ENCODE assay signal across 14 cellular contexts in the genomic region with DNA sequence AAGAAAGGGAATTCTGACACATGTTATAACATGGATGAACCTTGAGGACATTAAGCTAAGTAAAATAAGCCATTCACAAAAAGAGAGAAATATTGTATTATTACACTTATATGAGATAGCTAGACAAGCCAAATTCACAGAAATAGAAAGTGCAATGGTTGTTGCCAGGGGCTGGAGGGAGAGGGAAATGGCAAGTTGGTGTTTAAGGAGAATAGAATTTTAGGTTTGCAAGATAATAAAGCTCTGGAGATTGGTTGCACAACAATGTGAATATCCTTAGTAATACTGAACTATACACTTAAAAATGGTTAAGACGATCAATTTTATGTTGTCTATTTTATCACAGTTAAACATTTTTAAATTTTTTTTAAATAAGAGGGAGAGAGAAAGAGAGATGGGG.
"Had no signal": no experiment of that assay in that cellular context is flagged by ENCODE, and none has a peak within 500 bp of the region (broad histone marks: within the 10 kb centered on the region; RNA-seq: fewer than 3 reads in every experiment).

No MANE protein-coding gene starts in this region.

- H3K4me3 ChIP-seq: esophagus squamous epithelium, pancreas had no signal

- H3K36me3 ChIP-seq: esophagus squamous epithelium, heart right ventricle, pancreas had no signal

- H3K27ac ChIP-seq: esophagus squamous epithelium, VCaP had no signal

- H3K27me3 ChIP-seq: esophagus squamous epithelium, heart right ventricle, pancreas had no signal

- DNase-seq: activated CD4-positive, alpha-beta memory T cell treated with anti-CD3 and anti-CD28 coated beads, Interleukin-2, amount 10 ng/mL, durations not matched to agents 7 days and 5 days; activated gamma-delta T cell; activated T-cell treated with anti-CD3 and anti-CD28 coated beads, Interleukin-2, amount 50 U/mL, for 48 hours; esophagus squamous epithelium; islet precursor cell; mesendoderm; pancreas; stimulated activated CD4-positive, alpha-beta T cell treated with anti-CD3 and anti-CD28 coated beads, Interleukin-15, amount 100 ng/mL, for 24 hours; stimulated activated CD4-positive, alpha-beta T cell treated with anti-CD3 and anti-CD28 coated beads, Interleukin-4, amount 100 ng/mL, for 24 hours; stimulated activated naive CD8-positive, alpha-beta T cell treated with anti-CD3 and anti-CD28 coated beads, Interleukin-15, amount 100 ng/mL, for 72 hours; T1000; trophoblast cell had no signal

- H3K9me3 ChIP-seq: esophagus squamous epithelium had no signal
